In genomic region chr22:36067237-36067558, GRCh38 we compare ENCODE assay signal across 21 cellular contexts.
"Had no signal": no experiment of that assay in that cellular context is flagged by ENCODE, and none has a peak within 500 bp of the region (broad histone marks: within the 10 kb centered on the region; RNA-seq: fewer than 3 reads in every experiment).

No MANE protein-coding gene starts in this region.

- DNase-seq: activated CD4-positive, alpha-beta T cell treated with anti-CD3 and anti-CD28 coated beads for 1 hour; activated CD4-positive, alpha-beta T cell treated with anti-CD3 and anti-CD28 coated beads, Interleukin-2, amount 10 ng/mL, durations not matched to agents 24 days and 14 days; activated CD4-positive, alpha-beta T cell treated with anti-CD3 and anti-CD28 coated beads, Interleukin-2, amount 50 U/mL, for 48 hours; activated CD8-positive, alpha-beta memory T cell treated with anti-CD3 and anti-CD28 coated beads, Interleukin-2, amount 10 ng/mL, durations not matched to agents 7 days and 5 days; activated effector memory CD4-positive, alpha-beta T cell treated with Interleukin-2 at 50 U/mL for 16 hours; activated naive CD4-positive, alpha-beta T cell; activated T-cell treated with anti-CD3 and anti-CD28 coated beads, Interleukin-2, amount 50 U/mL, for 24 hours; aorta; KG1; MM.1S; NCI-H1105; NCI-H1436; NCI-H1694 treated with DMSO at 0.1 percent for 48 hours; NCI-H2081; NCI-H510A treated with DMSO at 0.1 percent for 48 hours; NCI-H748 treated with DMSO at 0.1 percent for 48 hours had no signal

- ATAC-seq: activated CD8-positive, alpha-beta memory T cell treated with anti-CD3 and anti-CD28 coated beads, Interleukin-2, amount 10 ng/mL, durations not matched to agents 7 days and 5 days; WTC11 had no signal

- H3K9me3 Mint-ChIP-seq: activated CD4-positive, alpha-beta T cell treated with anti-CD3 and anti-CD28 coated beads, Interleukin-2, amount 10 ng/mL, durations not matched to agents 24 days and 14 days; activated naive CD4-positive, alpha-beta T cell treated with anti-CD3 and anti-CD28 coated beads, Interleukin-2, amount 50 U/mL, for 24 hours; activated T-cell treated with anti-CD3 and anti-CD28 coated beads, Interleukin-2, amount 50 U/mL, for 24 hours; activated T-helper 1 cell treated with anti-CD3 and anti-CD28 coated beads, Interleukin-12 subunit alpha, Interleukin-12 subunit beta, Interleukin-2, Interleukin-4 antibody, amounts not matched to agents 30 ng/mL and 10 ng/mL and 1 ng/mL, durations not matched to agents 14 hours and 24 hours and 36 hours; central memory CD8-positive, alpha-beta T cell; T-helper 1 cell treated with Interleukin-12 subunit alpha and Interleukin-12 subunit beta and Interleukin-4 antibody, amounts not matched to agents 30 μg/mL and 1 μg/mL, for 36 hours; WTC11 had no signal

- H3K36me3 Mint-ChIP-seq: activated CD8-positive, alpha-beta memory T cell treated with anti-CD3 and anti-CD28 coated beads, Interleukin-2, amount 10 ng/mL, durations not matched to agents 7 days and 5 days; activated naive CD4-positive, alpha-beta T cell treated with anti-CD3 and anti-CD28 coated beads, Interleukin-2, amount 50 U/mL, for 24 hours; WTC11 had no signal

- H3K27ac Mint-ChIP-seq: activated CD4-positive, alpha-beta T cell treated with anti-CD3 and anti-CD28 coated beads, Interleukin-2, amount 10 ng/mL, durations not matched to agents 24 days and 14 days; activated CD8-positive, alpha-beta memory T cell treated with anti-CD3 and anti-CD28 coated beads, Interleukin-2, amount 10 ng/mL, durations not matched to agents 7 days and 5 days; activated naive CD4-positive, alpha-beta T cell treated with anti-CD3 and anti-CD28 coated beads, Interleukin-2, amount 50 U/mL, for 24 hours; activated T-cell treated with anti-CD3 and anti-CD28 coated beads, Interleukin-2, amount 50 U/mL, for 24 hours; activated T-helper 1 cell treated with anti-CD3 and anti-CD28 coated beads, Interleukin-12 subunit alpha, Interleukin-12 subunit beta, Interleukin-2, Interleukin-4 antibody, amounts not matched to agents 30 ng/mL and 10 ng/mL and 1 ng/mL, durations not matched to agents 14 hours and 24 hours and 36 hours; T-helper 1 cell treated with Interleukin-12 subunit alpha and Interleukin-12 subunit beta and Interleukin-4 antibody, amounts not matched to agents 30 μg/mL and 1 μg/mL, for 36 hours; WTC11 had no signal

- H3K27me3 Mint-ChIP-seq: activated naive CD4-positive, alpha-beta T cell treated with anti-CD3 and anti-CD28 coated beads, Interleukin-2, amount 50 U/mL, for 24 hours; activated T-cell treated with anti-CD3 and anti-CD28 coated beads, Interleukin-2, amount 50 U/mL, for 24 hours had no signal

- H3K4me3 Mint-ChIP-seq: activated CD4-positive, alpha-beta T cell treated with anti-CD3 and anti-CD28 coated beads, Interleukin-2, amount 10 ng/mL, durations not matched to agents 24 days and 14 days; activated CD8-positive, alpha-beta memory T cell treated with anti-CD3 and anti-CD28 coated beads, Interleukin-2, amount 10 ng/mL, durations not matched to agents 7 days and 5 days; activated naive CD4-positive, alpha-beta T cell treated with anti-CD3 and anti-CD28 coated beads, Interleukin-2, amount 50 U/mL, for 24 hours; T-helper 1 cell treated with Interleukin-12 subunit alpha and Interleukin-12 subunit beta and Interleukin-4 antibody, amounts not matched to agents 30 μg/mL and 1 μg/mL, for 36 hours; WTC11 had no signal
